ENCODE assay signal across 8 cellular contexts in the genomic region with DNA sequence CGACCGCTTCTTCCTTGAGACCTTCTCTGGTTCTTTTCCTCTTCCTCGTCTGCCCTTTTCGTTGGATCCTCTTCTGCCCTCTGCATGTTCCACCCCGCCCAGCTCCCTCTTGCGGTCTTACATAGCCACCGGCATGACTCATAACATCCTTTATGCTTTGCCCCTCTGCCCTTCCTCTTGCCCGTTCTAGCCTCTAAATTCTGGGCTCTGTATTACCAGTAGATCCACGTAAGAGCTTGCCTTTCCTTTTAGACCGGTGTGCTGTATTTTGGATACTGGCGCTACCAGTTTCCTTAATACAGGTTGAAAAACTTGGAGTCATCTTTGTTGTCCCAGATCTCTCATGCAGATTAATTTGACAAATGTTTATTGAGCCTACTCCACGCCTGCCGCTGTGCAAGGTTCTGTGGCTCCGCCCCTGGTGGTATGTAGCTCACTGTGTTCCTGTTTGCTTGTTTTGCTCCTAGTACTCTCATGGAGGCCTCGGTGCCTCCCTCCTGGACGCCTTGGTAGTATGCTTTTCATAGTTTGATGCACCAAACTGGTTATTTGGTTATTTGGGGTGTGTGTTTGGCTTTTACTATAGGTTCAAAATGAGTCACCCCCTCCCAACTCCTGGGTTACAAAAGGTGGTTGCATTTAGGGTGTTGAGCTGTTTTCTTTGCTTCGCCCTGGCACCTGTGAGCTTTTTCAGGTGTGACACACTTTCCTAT. TPM values are rescaled to one million over a fixed set of nuclear protein-coding genes. Genes with fewer than 3 reads are reported as not detected.
A peak's percentile ranks its signal among the peaks of the same experiment; 100 is the strongest.
DNase-seq lines count a peak whose midpoint lies in the region; ATAC-seq and TF ChIP-seq lines count a peak whose summit lies in the region.

No MANE protein-coding gene starts in this region.

- H3K4me1 ChIP-seq in BE2C, result peaks cover 8% of the 10 kb centered on the region; the same call in 1 of the 2 replicates
- H3K4me1 ChIP-seq in mucosa of stomach (ENCODE audit: control insufficient read depth, insufficient read depth, low read length), result peaks cover 38% of the 10 kb centered on the region

- ATAC-seq in HG03439 (IDR thresholded peaks at IDR 0.05; ENCODE audit: unreplicated experiment), result peak; percentile 57
- peak; percentile 78 for ATAC-seq in stimulated activated effector memory CD8-positive, alpha-beta T cell treated with anti-CD3 and anti-CD28 coated beads, Interleukin-12 subunit alpha, Interleukin-12 subunit beta, amount 100 ng/mL, for 72 hours

- peak; percentile 51 for TF ChIP-seq CTCF in BE2C (IDR thresholded peaks at IDR 0.05; ENCODE audit: low read depth, low read length)

- H3K9ac ChIP-seq in mucosa of stomach (ENCODE audit: low read length), result peak overlapping the region; percentile 56

- TF ChIP-seq POLR2A in GM19099 (IDR thresholded peaks at IDR 0.05; ENCODE audit: extremely low read depth, insufficient read length, low read depth), result peak; percentile 17

- peaks cover 51% of the 10 kb centered on the region for H3K4me1 Mint-ChIP-seq in stimulated activated effector memory CD8-positive, alpha-beta T cell treated with anti-CD3 and anti-CD28 coated beads, Interleukin-12 subunit alpha, Interleukin-12 subunit beta, amount 100 ng/mL, for 72 hours

- H3K4me3 ChIP-seq in BE2C (ENCODE audit: low read depth, low read length) (peak overlapping the region; percentile 75), mucosa of stomach (ENCODE audit: low read length) (peak overlapping the region; percentile 34)

- peak overlapping the region; percentile 92 for H3K27ac Mint-ChIP-seq in stimulated activated effector memory CD8-positive, alpha-beta T cell treated with anti-CD3 and anti-CD28 coated beads, Interleukin-12 subunit alpha, Interleukin-12 subunit beta, amount 100 ng/mL, for 72 hours

- H3K27me3 ChIP-seq in BE2C (no peaks in the 10 kb centered on the region), mucosa of stomach (ENCODE audit: control insufficient read depth, insufficient read depth, low read length) (no peaks in the 10 kb centered on the region)

- H3K4me3 Mint-ChIP-seq in stimulated activated effector memory CD8-positive, alpha-beta T cell treated with anti-CD3 and anti-CD28 coated beads, Interleukin-12 subunit alpha, Interleukin-12 subunit beta, amount 100 ng/mL, for 72 hours, result peak overlapping the region; percentile 85

- H3K36me3 Mint-ChIP-seq in stimulated activated effector memory CD8-positive, alpha-beta T cell treated with anti-CD3 and anti-CD28 coated beads, Interleukin-12 subunit alpha, Interleukin-12 subunit beta, amount 100 ng/mL, for 72 hours, result peaks cover 73% of the 10 kb centered on the region

- no peaks in the 10 kb centered on the region for H3K9me3 Mint-ChIP-seq in stimulated activated effector memory CD8-positive, alpha-beta T cell treated with anti-CD3 and anti-CD28 coated beads, Interleukin-12 subunit alpha, Interleukin-12 subunit beta, amount 100 ng/mL, for 72 hours

- H3K9me3 ChIP-seq in BE2C (peaks cover 7% of the 10 kb centered on the region; the same call in 1 of the 2 replicates), mucosa of stomach (ENCODE audit: control insufficient read depth, low read length) (no peaks in the 10 kb centered on the region)

- H3K36me3 ChIP-seq in BE2C (peaks cover 39% of the 10 kb centered on the region), mucosa of stomach (ENCODE audit: control insufficient read depth, insufficient read depth, low read length) (no peaks in the 10 kb centered on the region)

- DNase-seq in BE2C (peak; percentile 58), NOMO-1 (lab: John Stamatoyannopoulos, UW; ENCODE audit: unreplicated experiment in 2 of 2) (peak; percentile 98 to 99), epithelial cell of prostate (ENCODE audit: low read depth, low spot score) (peak; percentile 81)
- peak; percentile 71 for DNase-seq in activated CD8-positive, alpha-beta memory T cell treated with anti-CD3 and anti-CD28 coated beads, Interleukin-2, amount 50 U/mL, for 4 hours
- DNase-seq in stimulated activated effector memory CD8-positive, alpha-beta T cell treated with anti-CD3 and anti-CD28 coated beads, Interleukin-12 subunit alpha, Interleukin-12 subunit beta, amount 100 ng/mL, for 72 hours (ENCODE audit: low spot score in 2 of 2), result peak; percentile 44 to 84

- H3K27ac ChIP-seq in epithelial cell of prostate, result peak overlapping the region; percentile 86

RNA-seq across cellular contexts. Expression of a gene that starts 1.7 kb away (rescaled TPM):
- polyA plus RNA-seq in BE2C (2012; ENCODE audit: insufficient read depth, insufficient read length, low read depth), result 174 TPM

RNA-seq across cellular contexts. Expression of a gene that starts 24.3 kb away (rescaled TPM):
- 71.1 TPM for polyA plus RNA-seq in BE2C (2012; ENCODE audit: insufficient read depth, insufficient read length, low read depth)

Comparison
In these comparisons a context has a peak if more than half of its experiments do, and no peak if none do; other contexts are left out.
1. Peak in every context shown above with its lines: DNase-seq, ATAC-seq, H3K4me3 ChIP-seq and H3K27ac ChIP-seq.